23 cellular contexts compared by ENCODE assay signal in the genomic region with DNA sequence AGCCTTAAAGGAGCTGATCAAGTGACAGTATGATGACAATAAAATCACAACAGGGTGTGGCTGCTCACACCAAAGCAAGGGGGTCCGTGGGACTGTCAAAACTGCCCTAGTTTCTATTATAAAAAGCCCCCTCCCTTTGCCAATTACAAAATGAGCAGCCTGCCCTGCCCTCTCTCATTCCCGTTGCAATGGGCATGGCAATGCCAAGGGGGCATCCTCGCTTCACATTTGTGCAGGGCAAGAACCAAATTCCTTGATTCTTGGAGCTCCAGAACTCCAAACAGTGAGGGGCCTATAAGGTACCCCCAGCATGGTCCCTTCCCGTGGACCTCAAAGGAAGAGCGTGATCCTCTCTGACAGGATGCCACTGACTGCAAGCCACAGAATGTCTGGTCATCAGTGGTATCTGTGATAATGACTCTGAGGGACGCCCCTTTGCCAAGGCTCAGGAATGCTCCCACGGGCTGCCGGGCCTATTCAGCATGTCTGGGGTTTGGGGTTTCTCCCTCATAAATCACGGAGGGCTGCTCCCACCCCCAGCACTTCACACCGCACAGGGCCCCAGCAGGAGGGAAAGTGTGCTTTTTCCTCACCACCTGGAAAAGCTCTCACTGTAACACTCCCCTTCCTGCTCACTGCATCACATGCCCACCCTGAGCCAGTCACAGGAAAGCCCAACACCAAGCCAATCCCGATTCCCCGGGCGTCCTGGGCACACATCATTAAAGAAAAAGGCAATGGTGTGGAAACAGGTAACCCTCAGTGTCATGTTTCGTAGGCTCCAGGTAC.
DNase-seq lines count a peak whose midpoint lies in the region; ATAC-seq and TF ChIP-seq lines count a peak whose summit lies in the region.
"Had no signal": no experiment of that assay in that cellular context is flagged by ENCODE, and none has a peak within 500 bp of the region (broad histone marks: within the 10 kb centered on the region; RNA-seq: fewer than 3 reads in every experiment).

No MANE protein-coding gene starts in this region.

- H3K36me3 ChIP-seq in SK-N-SH (replicated peaks in 1 of 2; ENCODE audit: control insufficient read depth in 1 of 2, insufficient read depth in 2 of 2, low read length in 1 of 2): no peaks in the 10 kb centered on the region
- no peaks in the 10 kb centered on the region for H3K36me3 ChIP-seq in HCT116 (ENCODE audit: control insufficient read depth in 1 of 2, insufficient read depth in 2 of 2, low read length in 2 of 2)
- no peaks in the 10 kb centered on the region for H3K36me3 ChIP-seq in esophagus muscularis mucosa
- no peaks in the 10 kb centered on the region for H3K36me3 ChIP-seq in breast epithelium
- H3K36me3 ChIP-seq: left lung, sigmoid colon had no signal

- POLR2A ChIA-PET in SK-N-SH (lab: Yijun Ruan, JAX): interaction anchor here (1.4 kb wide), 1 partner anchor 8 kb away, joined by 5 read pairs; no protein-coding TSS in a partner anchor
- POLR2A ChIA-PET in HCT116 (lab: Charles Lee): no interaction called here

- no peaks in the 10 kb centered on the region for H3K36me3 Mint-ChIP-seq in stimulated activated effector memory CD8-positive, alpha-beta T cell treated with anti-CD3 and anti-CD28 coated beads, Interleukin-12 subunit alpha, Interleukin-12 subunit beta, amount 100 ng/mL, for 72 hours
- H3K36me3 Mint-ChIP-seq: brain; mesothelial cell of epicardium; naive thymus-derived CD8-positive, alpha-beta T cell had no signal

- H3K4me1 ChIP-seq in SK-N-SH (ENCODE audit: control insufficient read depth in 1 of 2, insufficient read depth in 2 of 2, low read depth in 1 of 2, low read length in 1 of 2): peaks cover 0 to 7% of the 10 kb centered on the region in 2 experiments; a peak in 1 of 4 replicates
- no peaks in the 10 kb centered on the region for H3K4me1 ChIP-seq in HCT116 (ENCODE audit: control insufficient read depth in 1 of 2, insufficient read depth in 2 of 2, low read length in 2 of 2)
- peaks cover 0 to 13% (median 2%) of the 10 kb centered on the region in 4 donors for H3K4me1 ChIP-seq in esophagus muscularis mucosa
- H3K4me1 ChIP-seq in breast epithelium: no peaks in the 10 kb centered on the region
- H3K4me1 ChIP-seq: left lung had no signal

- no peaks in the 10 kb centered on the region for H3K79me2 ChIP-seq in SK-N-SH (ENCODE audit: insufficient read depth)
- no peaks in the 10 kb centered on the region for H3K79me2 ChIP-seq in HCT116 (ENCODE audit: insufficient read depth, low read length)

- H3K4me3 ChIP-seq in SK-N-SH (ENCODE audit: low read depth in 2 of 2, low read length in 1 of 2) (no peak overlapping the region), HCT116 (replicated peaks in 1 of 2; ENCODE audit: low read depth in 1 of 2, low read length in 2 of 2) (no peak overlapping the region), esophagus muscularis mucosa (no peak overlapping the region), breast epithelium (no peak overlapping the region)
- H3K4me3 ChIP-seq: left lung, sigmoid colon had no signal

- H3K9me2 ChIP-seq in SK-N-SH (no peaks in the 10 kb centered on the region), HCT116 (ENCODE audit: insufficient read depth) (no peaks in the 10 kb centered on the region)

- RAD21 ChIA-PET in HCT116 (lab: Charles Lee; ENCODE audit: low non-redundant PET in 1 of 2, low total read pairs in 2 of 2, uncharacterized antibody in 2 of 2, unreplicated experiment in 2 of 2): interaction anchor here in 1 of 2 experiments (1.1 kb wide), 1 partner anchor 282 kb away, joined by 4 read pairs; no protein-coding TSS in a partner anchor

- no peak for TF ChIP-seq EP300 in SK-N-SH (IDR thresholded peaks at IDR 0.05; ENCODE audit: borderline replicate concordance in 1 of 2, low read depth in 1 of 2, low read length in 1 of 2)
- TF ChIP-seq EP300 in esophagus muscularis mucosa (IDR thresholded peaks at IDR 0.05): no peak

- no peaks in the 10 kb centered on the region for H3F3A ChIP-seq in SK-N-SH (replicated peaks; ENCODE audit: insufficient read depth)

- H3K9me3 Mint-ChIP-seq in stimulated activated effector memory CD8-positive, alpha-beta T cell treated with anti-CD3 and anti-CD28 coated beads, Interleukin-12 subunit alpha, Interleukin-12 subunit beta, amount 100 ng/mL, for 72 hours: no peaks in the 10 kb centered on the region
- H3K9me3 Mint-ChIP-seq: mesothelial cell of epicardium; naive thymus-derived CD8-positive, alpha-beta T cell had no signal

- intact Hi-C loops in HCT116 (cut with micrococcal nuclease): no loop called here
- intact Hi-C loops in esophagus muscularis mucosa (cut with DNase I): no loop called here
- intact Hi-C loops in breast epithelium (cut with DNase I; ENCODE audit: low total_unique reads): loop anchor here (10.0 kb wide), 1 partner anchor 278 kb away; no protein-coding TSS in a partner anchor

- H4K20me1 ChIP-seq in SK-N-SH (ENCODE audit: insufficient read depth) (no peaks in the 10 kb centered on the region), HCT116 (ENCODE audit: insufficient read depth) (no peaks in the 10 kb centered on the region)

- peaks cover 11% of the 10 kb centered on the region for H3K4me1 Mint-ChIP-seq in stimulated activated effector memory CD8-positive, alpha-beta T cell treated with anti-CD3 and anti-CD28 coated beads, Interleukin-12 subunit alpha, Interleukin-12 subunit beta, amount 100 ng/mL, for 72 hours
- H3K4me1 Mint-ChIP-seq: brain had no signal

- H3K4me3 Mint-ChIP-seq in stimulated activated effector memory CD8-positive, alpha-beta T cell treated with anti-CD3 and anti-CD28 coated beads, Interleukin-12 subunit alpha, Interleukin-12 subunit beta, amount 100 ng/mL, for 72 hours: no peak overlapping the region
- H3K4me3 Mint-ChIP-seq: brain, CD14-positive monocyte, mesothelial cell of epicardium had no signal

- WGBS in SK-N-SH (ENCODE audit: low lambda C conversion rate): 45% methylated on average over 8 of the region's 14 CpGs
- 83% methylated on average over 12 of the region's 14 CpGs for WGBS in esophagus muscularis mucosa

- no peak overlapping the region for H3K9ac ChIP-seq in SK-N-SH
- no peak overlapping the region for H3K9ac ChIP-seq in HCT116 (ENCODE audit: low read length)

- H3K27ac ChIP-seq in SK-N-SH (ENCODE audit: low read depth in 2 of 2, low read length in 1 of 2) (no peak overlapping the region), HCT116 (ENCODE audit: low read depth, low read length) (no peak overlapping the region), esophagus muscularis mucosa (replicated peaks in 1 of 4) (no peak overlapping the region), breast epithelium (no peak overlapping the region)
- H3K27ac ChIP-seq: left lung, RWPE1, sigmoid colon had no signal

- peak; percentile 76 for TF ChIP-seq RAD21 in SK-N-SH (IDR thresholded peaks at IDR 0.05; ENCODE audit: low read length)
- TF ChIP-seq RAD21 in HCT116 (IDR thresholded peaks at IDR 0.05; ENCODE audit: low read depth): peak; percentile 31; the same call in 1 of the 2 replicates

- H2AFZ ChIP-seq in SK-N-SH (ENCODE audit: low read depth): no peak overlapping the region
- no peak overlapping the region for H2AFZ ChIP-seq in HCT116 (ENCODE audit: low read depth, low read length, poor library complexity, severe bottlenecking)

- H3K9me3 ChIP-seq in SK-N-SH: no peaks in the 10 kb centered on the region
- H3K9me3 ChIP-seq in HCT116 (ENCODE audit: control insufficient read depth in 1 of 2, insufficient read depth in 1 of 2, low read depth in 1 of 2, low read length in 2 of 2): no peaks in the 10 kb centered on the region
- H3K9me3 ChIP-seq in esophagus muscularis mucosa: peaks cover 0 to 4% (median 2%) of the 10 kb centered on the region in 4 donors
- H3K9me3 ChIP-seq in breast epithelium: no peaks in the 10 kb centered on the region

- BruUV-seq in HCT116 (replicated peaks; lab: Mats Ljungman, UMichigan): no TSS peak

- no peak; the same call in 2 of the 3 replicates for ATAC-seq in SK-N-SH treated with all-trans-retinoic acid at 6 μM for 48 hours
- ATAC-seq in HCT116: no peak
- no peak for ATAC-seq in stimulated activated effector memory CD8-positive, alpha-beta T cell treated with anti-CD3 and anti-CD28 coated beads, Interleukin-12 subunit alpha, Interleukin-12 subunit beta, amount 100 ng/mL, for 72 hours
- no peak for ATAC-seq in HG03520 (IDR thresholded peaks at IDR 0.05; ENCODE audit: unreplicated experiment)
- ATAC-seq: left lung had no signal

- TF ChIP-seq POLR2A in HCT116 (IDR thresholded peaks at IDR 0.05; ENCODE audit: borderline replicate concordance, extremely low read depth, insufficient read depth, insufficient read length): no peak
- TF ChIP-seq POLR2A in esophagus muscularis mucosa (IDR thresholded peaks at IDR 0.05; ENCODE audit: low read depth): no peak
- no peak for TF ChIP-seq POLR2A in breast epithelium (IDR thresholded peaks at IDR 0.05)

- H3K27ac Mint-ChIP-seq in stimulated activated effector memory CD8-positive, alpha-beta T cell treated with anti-CD3 and anti-CD28 coated beads, Interleukin-12 subunit alpha, Interleukin-12 subunit beta, amount 100 ng/mL, for 72 hours: peak overlapping the region; percentile 26
- H3K27ac Mint-ChIP-seq: brain, CD14-positive monocyte, mesothelial cell of epicardium had no signal

- H3K27me3 ChIP-seq in SK-N-SH (ENCODE audit: insufficient read depth): peaks cover 8% of the 10 kb centered on the region; the same call in 1 of the 2 replicates
- H3K27me3 ChIP-seq in HCT116 (ENCODE audit: insufficient read depth, low read length): no peaks in the 10 kb centered on the region; the same call in 1 of the 2 replicates
- no peaks in the 10 kb centered on the region for H3K27me3 ChIP-seq in esophagus muscularis mucosa
- no peaks in the 10 kb centered on the region for H3K27me3 ChIP-seq in breast epithelium
- H3K27me3 ChIP-seq: left lung, sigmoid colon had no signal

- TF ChIP-seq CTCF in SK-N-SH (IDR thresholded peaks at IDR 0.05) (peak; percentile 27; the same call in 1 of the 2 replicates), HCT116 (IDR thresholded peaks at IDR 0.05 in 2 of 3, conservative IDR thresholded peaks at IDR 0.05 in 1 of 3; ENCODE audit: borderline replicate concordance in 1 of 3, insufficient read depth in 1 of 3, low read depth in 2 of 3, low read length in 2 of 3) (0 out of 6 replicates have a peak, but pooled peaks of 1 of the 3 experiments have one; percentile 6), esophagus muscularis mucosa (IDR thresholded peaks at IDR 0.05) (peak in 2 of 3 experiments; percentile 13 to 27), breast epithelium (IDR thresholded peaks at IDR 0.05) (no peak)

- DNase-seq in SK-N-SH: peak; percentile 52
- DNase-seq in HCT116 (ENCODE audit: low read depth, low spot score): no peak
- peak; percentile 83 for DNase-seq in esophagus muscularis mucosa (ENCODE audit: extremely low spot score)
- peak in 1 of 2 donors; percentile 34 for DNase-seq in stimulated activated effector memory CD8-positive, alpha-beta T cell treated with anti-CD3 and anti-CD28 coated beads, Interleukin-12 subunit alpha, Interleukin-12 subunit beta, amount 100 ng/mL, for 72 hours (ENCODE audit: low spot score in 2 of 2)
- DNase-seq in breast epithelium (ENCODE audit: low spot score in 2 of 2): no peak
- no peak for DNase-seq in DMS153 treated with DMSO at 0.1 percent for 48 hours (lab: John Stamatoyannopoulos, UW; ENCODE audit: unreplicated experiment)
- DNase-seq: activated CD4-positive, alpha-beta T cell treated with anti-CD3 and anti-CD28 coated beads, Interleukin-2, amount 50 U/mL, for 4 hours; activated gamma-delta T cell treated with Interleukin-2 at 50 U/mL for 16 hours; activated T-cell treated with anti-CD3 and anti-CD28 coated beads for 4 hours; GF-D8; MV-4-11; NCI-H1930; NCI-H510A treated with DMSO at 0.1 percent for 48 hours; sigmoid colon; stimulated activated CD8-positive, alpha-beta memory T cell treated with anti-CD3 and anti-CD28 coated beads, Interleukin-4, amount 100 ng/mL, for 48 hours had no signal

- CTCF ChIA-PET in SK-N-SH (lab: Yijun Ruan, JAX) (interaction anchor here (0.6 to 4.7 kb wide), 17 partner anchors 9 to 282 kb away, joined by 3 to 69 read pairs (median 4); no protein-coding TSS in a partner anchor), HCT116 (lab: Charles Lee) (interaction anchor here (1.2 kb wide), 1 partner anchor 229 kb away, joined by 3 read pairs; no protein-coding TSS in a partner anchor)

- H3K4me2 ChIP-seq in SK-N-SH (no peak overlapping the region), HCT116 (ENCODE audit: low read length) (no peak overlapping the region)

Comparison
In these comparisons a context has a peak if more than half of its experiments do, and no peak if none do; other contexts are left out.
1. DNase-seq: peak in SK-N-SH (single experiment) and esophagus muscularis mucosa (single experiment); none in HCT116 (single experiment), breast epithelium (0 of 2) and DMS153 treated with DMSO at 0.1 percent for 48 hours (single experiment).
2. CTCF ChIP-seq: peak in SK-N-SH (single experiment) and esophagus muscularis mucosa (2 of 3); none in breast epithelium (0 of 3).